Comparison of ENCODE assay signal across 8 cellular contexts in the genomic region with DNA sequence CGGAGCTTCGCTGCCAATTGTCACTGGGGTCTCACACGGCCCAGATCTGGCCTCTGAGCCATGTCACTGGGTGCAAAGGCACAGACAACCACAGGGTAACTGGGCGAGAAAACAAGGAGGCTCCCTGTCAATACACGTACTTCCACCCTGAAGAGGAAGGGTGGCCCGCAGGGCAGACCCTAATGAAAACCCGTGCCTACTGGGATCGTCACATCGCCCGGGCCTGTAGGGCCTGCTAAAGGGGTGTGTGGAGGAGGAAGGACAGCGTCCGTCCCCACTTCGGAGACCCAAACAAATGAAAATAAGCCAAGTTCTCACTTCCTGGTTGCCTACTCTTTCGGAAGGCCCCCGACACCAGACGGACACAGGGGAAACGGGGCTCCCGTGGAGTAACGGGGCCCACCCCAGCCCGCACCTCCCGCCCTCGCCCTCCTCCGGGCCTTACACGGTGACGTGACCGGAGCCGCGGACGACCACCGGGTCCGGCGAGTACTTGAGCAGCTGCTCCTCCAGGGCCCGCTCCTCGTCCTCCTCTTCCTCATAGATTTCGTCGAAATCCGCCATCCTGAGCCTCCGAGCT. TPM values are rescaled to one million over a fixed set of nuclear protein-coding genes. Genes with fewer than 3 reads are reported as not detected.
A peak's percentile ranks its signal among the peaks of the same experiment; 100 is the strongest.
DNase-seq lines count a peak whose midpoint lies in the region; ATAC-seq and TF ChIP-seq lines count a peak whose summit lies in the region.

No MANE protein-coding gene starts in this region.

- H3K4me1 Mint-ChIP-seq in CD8-positive, alpha-beta memory T cell: peaks cover 54 to 62% (median 56%) of the 10 kb centered on the region in 3 donors

- peak overlapping the region; percentile 88 to 100 (median 97) for H3K4me3 Mint-ChIP-seq in CD8-positive, alpha-beta memory T cell

- H3K36me3 ChIP-seq in CD8-positive, alpha-beta memory T cell (ENCODE audit: insufficient read depth, low read length): no peaks in the 10 kb centered on the region
- H3K36me3 ChIP-seq in lower lobe of right lung: no peaks in the 10 kb centered on the region

- no peaks in the 10 kb centered on the region for H3K9me3 ChIP-seq in CD8-positive, alpha-beta memory T cell (ENCODE audit: low read length)
- no peaks in the 10 kb centered on the region for H3K9me3 ChIP-seq in lower lobe of right lung

- H3K36me3 Mint-ChIP-seq in CD8-positive, alpha-beta memory T cell: peaks cover 0 to 29% (median 2%) of the 10 kb centered on the region in 3 donors

- CTCF ChIA-PET in CD8-positive, alpha-beta memory T cell (lab: Charles Lee): interaction anchor here (0.7 to 1.0 kb wide), 4 partner anchors 10 to 45 kb away, joined by 3 read pairs; no protein-coding TSS in a partner anchor

- POLR2A ChIA-PET in CD8-positive, alpha-beta memory T cell (lab: Charles Lee): interaction anchor here (1.1 to 1.2 kb wide), 2 partner anchors 30 to 1351 kb away, joined by 3 to 5 read pairs; no protein-coding TSS in a partner anchor

- H3K4me1 ChIP-seq in CD8-positive, alpha-beta memory T cell (ENCODE audit: insufficient read depth, low read length): peaks cover 44% of the 10 kb centered on the region
- H3K4me1 ChIP-seq in lower lobe of right lung: peaks cover 61% of the 10 kb centered on the region

- intact Hi-C loops in lower lobe of right lung (cut with DNase I): no loop called here

- no peaks in the 10 kb centered on the region for H3K27me3 ChIP-seq in CD8-positive, alpha-beta memory T cell (ENCODE audit: insufficient read depth, low read length, poor library complexity, severe bottlenecking)
- H3K27me3 ChIP-seq in lower lobe of right lung (ENCODE audit: low read depth): no peaks in the 10 kb centered on the region

- TF ChIP-seq CTCF in WI38 (IDR thresholded peaks at IDR 0.05; ENCODE audit: low read depth, low read length) (no peak), coronary artery (IDR thresholded peaks at IDR 0.05) (no peak), lower lobe of right lung (IDR thresholded peaks at IDR 0.05) (no peak)

- peak overlapping the region; percentile 98 for H3K27ac ChIP-seq in CD8-positive, alpha-beta memory T cell (ENCODE audit: low read depth, low read length)
- H3K27ac ChIP-seq in coronary artery (peak overlapping the region; percentile 89 to 99), lower lobe of right lung (peak overlapping the region; percentile 97)

- peak overlapping the region; percentile 98 to 99 (median 99) for H3K27ac Mint-ChIP-seq in CD8-positive, alpha-beta memory T cell

- peak overlapping the region; percentile 96 for H3K4me3 ChIP-seq in CD8-positive, alpha-beta memory T cell (ENCODE audit: low read length)
- H3K4me3 ChIP-seq in WI38 (ENCODE audit: low read depth, low read length): peak overlapping the region; percentile 99
- peak overlapping the region; percentile 98 for H3K4me3 ChIP-seq in coronary artery
- H3K4me3 ChIP-seq in lower lobe of right lung: peak overlapping the region; percentile 90

- peaks cover 0 to 4% of the 10 kb centered on the region in 2 donors for H3K27me3 Mint-ChIP-seq in CD8-positive, alpha-beta memory T cell

- ATAC-seq in GM19438 (IDR thresholded peaks at IDR 0.05; ENCODE audit: low read depth, unreplicated experiment) (peak; percentile 31), HG03565 (IDR thresholded peaks at IDR 0.05; ENCODE audit: unreplicated experiment) (peak; percentile 12), lower lobe of right lung (peak; percentile 63 to 73)

- no peaks in the 10 kb centered on the region for H3K9me3 Mint-ChIP-seq in CD8-positive, alpha-beta memory T cell

- peak in 4 of 5 donors; percentile 20 to 66 (median 39) for DNase-seq in CD8-positive, alpha-beta memory T cell
- DNase-seq in coronary artery (ENCODE audit: low spot score) (peak; percentile 79), lower lobe of right lung (peak; percentile 72), cortex of kidney (lab: John Stamatoyannopoulos, UW) (no peak)
- DNase-seq in stimulated activated CD8-positive, alpha-beta memory T cell treated with anti-CD3 and anti-CD28 coated beads, Interleukin-15, amount 100 ng/mL, for 4 hours (ENCODE audit: low read depth in 2 of 2): peak; percentile 5 to 8

RNA-seq across cellular contexts. Expression of gene CHIC2, which starts 0.6 kb away (rescaled TPM):
- total RNA-seq in CD8-positive, alpha-beta memory T cell: 10 to 100 TPM; 25.0 to 27.9 TPM
- polyA plus RNA-seq in CD8-positive, alpha-beta memory T cell: 57.3 TPM
- 30.1 TPM for total RNA-seq in lower lobe of right lung

RNA-seq across cellular contexts. Expression of gene GSX2, which starts 36.1 kb away (rescaled TPM):
- not detected for total RNA-seq in CD8-positive, alpha-beta memory T cell
- not detected for polyA plus RNA-seq in CD8-positive, alpha-beta memory T cell
- not detected for total RNA-seq in lower lobe of right lung

Comparison
In these comparisons a context has a peak if more than half of its experiments do, and no peak if none do; other contexts are left out.
1. ATAC-seq: peak in every context shown above with its lines; median percentile 68 in lower lobe of right lung; 31 in GM19438; 12 in HG03565.